In genomic region chr11:35619754-35620640, GRCh38 we compare ENCODE assay signal across 8 cellular contexts. TPM values are rescaled to one million over a fixed set of nuclear protein-coding genes. Genes with fewer than 3 reads are reported as not detected.
DNase-seq lines count a peak whose midpoint lies in the region; ATAC-seq lines count a peak whose summit lies in the region.

No MANE protein-coding gene starts in this region.

- DNase-seq in NCI-H1436 (lab: John Stamatoyannopoulos, UW) (peak; percentile 33), NCI-H1436 treated with DMSO at 0.1 percent for 48 hours (lab: John Stamatoyannopoulos, UW) (no peak), SJSA1 (ENCODE audit: low read depth in 1 of 2, low spot score in 2 of 2) (peak; percentile 74 to 82), epithelial cell of prostate (ENCODE audit: low read depth, low spot score) (no peak), myocyte (ENCODE audit: low read depth) (peak; percentile 67), NCI-H2196 (lab: John Stamatoyannopoulos, UW; ENCODE audit: unreplicated experiment) (no peak)

- peaks cover 75% of the 10 kb centered on the region for H3K4me1 ChIP-seq in SJSA1 (replicated peaks)

- H3K27ac ChIP-seq in SJSA1 = peak overlapping the region; percentile 95
- H3K27ac ChIP-seq in epithelial cell of prostate = peak overlapping the region; percentile 98

- peaks cover 9% of the 10 kb centered on the region; the same call in 1 of the 2 replicates for H3K36me3 ChIP-seq in SJSA1

- H3K27me3 ChIP-seq in SJSA1 (replicated peaks) = no peaks in the 10 kb centered on the region

- peak overlapping the region; percentile 76 for H3K4me3 ChIP-seq in SJSA1

- ATAC-seq in HG02852 (IDR thresholded peaks at IDR 0.05; ENCODE audit: unreplicated experiment) = peak; percentile 23
- ATAC-seq in HG03378 (IDR thresholded peaks at IDR 0.05; ENCODE audit: unreplicated experiment) = no peak

- no peaks in the 10 kb centered on the region for H3K9me3 ChIP-seq in SJSA1 (replicated peaks)

RNA-seq across cellular contexts. Expression of gene FJX1, which starts 1.7 kb away (rescaled TPM):
- total RNA-seq in SJSA1 (2014; rRNA removed; shearing (Covaris generic)) = 26.2 and 31.7 TPM in 2 replicates
- 42.9 and 48.1 TPM in 2 replicates for total RNA-seq in myocyte
- 62.7 TPM for polyA plus RNA-seq in myocyte (2012)

RNA-seq across cellular contexts. Expression of gene TRIM44, which starts 42.6 kb away (rescaled TPM):
- total RNA-seq in SJSA1 (2014; rRNA removed; shearing (Covaris generic)) = 48.7 and 64.5 TPM in 2 replicates
- 43.5 and 56.8 TPM in 2 replicates for total RNA-seq in myocyte
- 48.2 TPM for polyA plus RNA-seq in myocyte (2012)

Comparison
In these comparisons a context has a peak if more than half of its experiments do, and no peak if none do; other contexts are left out.
1. DNase-seq: peak in NCI-H1436 (single experiment), SJSA1 (2 of 2) and myocyte (single experiment); none in NCI-H1436 treated with DMSO at 0.1 percent for 48 hours (single experiment), epithelial cell of prostate (single experiment) and NCI-H2196 (single experiment).